ENCODE assay signal across 8 cellular contexts in the genomic region with DNA sequence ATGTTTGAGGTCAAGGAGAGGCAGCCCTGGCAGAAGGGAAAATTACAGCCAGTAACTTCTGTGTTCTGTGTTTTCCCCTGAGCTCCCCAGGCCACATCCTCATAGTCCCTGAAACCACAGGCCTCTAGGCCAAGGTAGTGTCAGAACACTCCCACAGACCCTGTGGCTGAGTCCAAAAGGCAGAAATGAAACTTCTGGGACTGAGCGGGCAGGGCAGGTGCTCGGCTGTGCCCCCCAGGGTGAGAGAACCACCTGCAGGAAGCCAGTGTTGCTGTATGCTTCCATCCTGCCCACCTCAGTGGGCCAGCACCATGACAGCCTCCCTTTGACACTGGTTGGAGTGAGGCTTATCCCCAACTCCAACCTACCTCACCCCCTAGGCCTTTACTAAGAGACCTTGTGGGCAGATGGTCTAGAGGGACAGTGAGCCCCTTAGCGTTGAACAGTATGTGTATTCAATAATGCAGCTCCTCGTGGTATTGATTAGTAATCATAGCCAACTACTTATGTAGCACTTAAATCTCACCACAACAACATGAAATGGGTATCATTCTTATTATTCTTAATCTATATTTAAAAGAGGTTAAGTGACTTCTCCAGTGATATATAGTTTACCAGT. TPM values are rescaled to one million over a fixed set of nuclear protein-coding genes. Genes with fewer than 3 reads are reported as not detected.
DNase-seq lines count a peak whose midpoint lies in the region; ATAC-seq and TF ChIP-seq lines count a peak whose summit lies in the region.

No MANE protein-coding gene starts in this region.

- H3K4me1 Mint-ChIP-seq in endothelial cell (ENCODE audit: unreplicated experiment) (no peaks in the 10 kb centered on the region), mesothelial cell of epicardium (no peaks in the 10 kb centered on the region)
- H3K4me1 Mint-ChIP-seq in activated naive CD4-positive, alpha-beta T cell treated with anti-CD3 and anti-CD28 coated beads, Interleukin-2, amount 10 ng/mL, durations not matched to agents 7 days and 5 days: peaks cover 13% of the 10 kb centered on the region

- intact Hi-C loops in prostate gland (cut with DNase I): no loop called here

- peaks cover 2% of the 10 kb centered on the region for H3K27me3 Mint-ChIP-seq in endothelial cell (ENCODE audit: unreplicated experiment)
- H3K27me3 Mint-ChIP-seq in mesothelial cell of epicardium (ENCODE audit: low read depth): no peaks in the 10 kb centered on the region
- H3K27me3 Mint-ChIP-seq in activated naive CD4-positive, alpha-beta T cell treated with anti-CD3 and anti-CD28 coated beads, Interleukin-2, amount 10 ng/mL, durations not matched to agents 7 days and 5 days: no peaks in the 10 kb centered on the region

- H3K27ac Mint-ChIP-seq in endothelial cell (ENCODE audit: unreplicated experiment) (no peak overlapping the region), mesothelial cell of epicardium (no peak overlapping the region)
- H3K27ac Mint-ChIP-seq in activated naive CD4-positive, alpha-beta T cell treated with anti-CD3 and anti-CD28 coated beads, Interleukin-2, amount 10 ng/mL, durations not matched to agents 7 days and 5 days: no peak overlapping the region

- TF ChIP-seq POLR2A in GM18505 (IDR thresholded peaks at IDR 0.05; ENCODE audit: borderline replicate concordance, extremely low read depth, insufficient read depth, insufficient read length) (no peak), prostate gland (IDR thresholded peaks at IDR 0.05) (no peak)

- no peak overlapping the region for H3K4me3 ChIP-seq in prostate gland

- WGBS in prostate gland: 86% methylated on average over 4 of the region's 4 CpGs

- H3K36me3 Mint-ChIP-seq in endothelial cell (ENCODE audit: low read depth, unreplicated experiment) (no peaks in the 10 kb centered on the region), mesothelial cell of epicardium (no peaks in the 10 kb centered on the region)
- H3K36me3 Mint-ChIP-seq in activated naive CD4-positive, alpha-beta T cell treated with anti-CD3 and anti-CD28 coated beads, Interleukin-2, amount 10 ng/mL, durations not matched to agents 7 days and 5 days: peaks cover 79% of the 10 kb centered on the region

- H3K27ac ChIP-seq in prostate gland: no peak overlapping the region

- H3K4me3 Mint-ChIP-seq in endothelial cell (ENCODE audit: unreplicated experiment): no peak overlapping the region
- H3K4me3 Mint-ChIP-seq in mesothelial cell of epicardium: no peak overlapping the region
- no peak overlapping the region for H3K4me3 Mint-ChIP-seq in activated naive CD4-positive, alpha-beta T cell treated with anti-CD3 and anti-CD28 coated beads, Interleukin-2, amount 10 ng/mL, durations not matched to agents 7 days and 5 days

- DNase-seq in germinal center (ENCODE audit: low spot score) (peak; percentile 64), endothelial cell (ENCODE audit: low spot score) (no peak), mesothelial cell of epicardium (ENCODE audit: low spot score in 2 of 2, unreplicated experiment in 2 of 2) (no peak), prostate gland (ENCODE audit: low spot score) (no peak)
- no peak for DNase-seq in activated naive CD4-positive, alpha-beta T cell treated with anti-CD3 and anti-CD28 coated beads, Interleukin-2, amount 10 ng/mL, durations not matched to agents 7 days and 5 days

- H3K9me3 Mint-ChIP-seq in endothelial cell (ENCODE audit: unreplicated experiment) (no peaks in the 10 kb centered on the region), mesothelial cell of epicardium (peaks cover 17% of the 10 kb centered on the region)
- H3K9me3 Mint-ChIP-seq in activated naive CD4-positive, alpha-beta T cell treated with anti-CD3 and anti-CD28 coated beads, Interleukin-2, amount 10 ng/mL, durations not matched to agents 7 days and 5 days: peaks cover 2% of the 10 kb centered on the region

- no peaks in the 10 kb centered on the region for H3K9me3 ChIP-seq in prostate gland

- H3K36me3 ChIP-seq in prostate gland: no peaks in the 10 kb centered on the region

- ATAC-seq in GM18505 (IDR thresholded peaks at IDR 0.05; ENCODE audit: unreplicated experiment): peak; percentile 90
- ATAC-seq in GM21423 (IDR thresholded peaks at IDR 0.05; ENCODE audit: unreplicated experiment): peak; percentile 92
- ATAC-seq in HG03558 (IDR thresholded peaks at IDR 0.05; ENCODE audit: extremely low read depth, unreplicated experiment): peak; percentile 72

- no peaks in the 10 kb centered on the region for H3K27me3 ChIP-seq in prostate gland (replicated peaks; ENCODE audit: insufficient read depth)

- TF ChIP-seq CTCF in endothelial cell (IDR thresholded peaks at IDR 0.05; ENCODE audit: unreplicated experiment) (no peak), mesothelial cell of epicardium (IDR thresholded peaks at IDR 0.05; ENCODE audit: unreplicated experiment) (no peak), prostate gland (IDR thresholded peaks at IDR 0.05) (no peak)

- CTCF ChIA-PET in activated naive CD4-positive, alpha-beta T cell treated with anti-CD3 and anti-CD28 coated beads, Interleukin-2, amount 10 ng/mL, durations not matched to agents 7 days and 5 days (lab: Charles Lee): no interaction called here

- H3K4me1 ChIP-seq in prostate gland (replicated peaks): no peaks in the 10 kb centered on the region

RNA-seq across cellular contexts. Expression of gene PIK3CG, which starts 30.3 kb away (rescaled TPM):
- total RNA-seq in endothelial cell (ENCODE audit: unreplicated experiment) (2.4 TPM), mesothelial cell of epicardium (0.07 to 0.11 TPM (median 0.09 TPM) in 3 replicates), prostate gland (1 to 10 TPM in 1 of 2 donors, under 1 TPM in 1; 0.87 to 5.1 TPM)
